17 cellular contexts compared by ENCODE assay signal in genomic region chr4:101699441-101700117, GRCh38.
"Had no signal": no experiment of that assay in that cellular context is flagged by ENCODE, and none has a peak within 500 bp of the region (broad histone marks: within the 10 kb centered on the region; RNA-seq: fewer than 3 reads in every experiment).

No MANE protein-coding gene starts in this region.

- H3K4me3 ChIP-seq: breast epithelium, lower lobe of right lung, mucosa of descending colon had no signal

- H3K4me3 Mint-ChIP-seq: activated CD4-positive, alpha-beta memory T cell treated with anti-CD3 and anti-CD28 coated beads, Interleukin-2, amount 10 ng/mL, durations not matched to agents 7 days and 5 days; activated naive CD8-positive, alpha-beta T cell treated with anti-CD3 and anti-CD28 coated beads, Interleukin-2, amount 10 ng/mL, durations not matched to agents 7 days and 5 days; natural killer cell; T-helper 2 cell treated with Interferon-gamma antibody and Interleukin-4, amounts not matched to agents 5 μg/mL and 100 μg/mL, for 36 hours had no signal

- H3K27ac ChIP-seq: breast epithelium, lower lobe of right lung had no signal

- H3K9me3 Mint-ChIP-seq: activated CD4-positive, alpha-beta memory T cell treated with anti-CD3 and anti-CD28 coated beads, Interleukin-2, amount 10 ng/mL, durations not matched to agents 7 days and 5 days; activated naive CD8-positive, alpha-beta T cell treated with anti-CD3 and anti-CD28 coated beads, Interleukin-2, amount 10 ng/mL, durations not matched to agents 7 days and 5 days; natural killer cell; T-helper 2 cell treated with Interferon-gamma antibody and Interleukin-4, amounts not matched to agents 5 μg/mL and 100 μg/mL, for 36 hours had no signal

- H3K36me3 ChIP-seq: breast epithelium, lower lobe of right lung had no signal

- H3K4me1 ChIP-seq: breast epithelium, lower lobe of right lung had no signal

- ATAC-seq: lower lobe of right lung, mucosa of descending colon, natural killer cell, right cardiac atrium had no signal

- H3K27ac Mint-ChIP-seq: activated CD4-positive, alpha-beta memory T cell treated with anti-CD3 and anti-CD28 coated beads, Interleukin-2, amount 10 ng/mL, durations not matched to agents 7 days and 5 days; activated naive CD8-positive, alpha-beta T cell treated with anti-CD3 and anti-CD28 coated beads, Interleukin-2, amount 10 ng/mL, durations not matched to agents 7 days and 5 days; natural killer cell; T-helper 2 cell treated with Interferon-gamma antibody and Interleukin-4, amounts not matched to agents 5 μg/mL and 100 μg/mL, for 36 hours had no signal

- H3K9me3 ChIP-seq: breast epithelium, lower lobe of right lung, mucosa of descending colon had no signal

- H3K4me1 Mint-ChIP-seq: activated CD4-positive, alpha-beta memory T cell treated with anti-CD3 and anti-CD28 coated beads, Interleukin-2, amount 10 ng/mL, durations not matched to agents 7 days and 5 days; activated naive CD8-positive, alpha-beta T cell treated with anti-CD3 and anti-CD28 coated beads, Interleukin-2, amount 10 ng/mL, durations not matched to agents 7 days and 5 days; natural killer cell had no signal

- H3K27me3 ChIP-seq: breast epithelium had no signal

- DNase-seq: activated CD4-positive, alpha-beta memory T cell treated with anti-CD3 and anti-CD28 coated beads, Interleukin-2, amount 10 ng/mL, durations not matched to agents 7 days and 5 days; activated gamma-delta T cell; activated naive CD8-positive, alpha-beta T cell treated with anti-CD3 and anti-CD28 coated beads, Interleukin-2, amount 10 ng/mL, durations not matched to agents 7 days and 5 days; activated T-cell treated with anti-CD3 and anti-CD28 coated beads, Interleukin-2, amount 50 U/mL, for 48 hours; aorta; dermis blood vessel endothelial cell; hypothalamus; lower lobe of right lung; mucosa of descending colon; natural killer cell; posterior cingulate gyrus; right cardiac atrium; small intestine; substantia nigra; trophoblast cell had no signal
